ENCODE assay signal across 22 cellular contexts in genomic region chr16:1344499-1344898, GRCh38.
"Had no signal": no experiment of that assay in that cellular context is flagged by ENCODE, and none has a peak within 500 bp of the region (broad histone marks: within the 10 kb centered on the region; RNA-seq: fewer than 3 reads in every experiment).

No MANE protein-coding gene starts in this region.

- DNase-seq: activated CD4-positive, alpha-beta memory T cell treated with anti-CD3 and anti-CD28 coated beads for 36 hours; activated CD4-positive, alpha-beta T cell treated with anti-CD3 and anti-CD28 coated beads, Interleukin-2, amount 10 ng/mL, durations not matched to agents 7 days and 5 days; activated CD4-positive, CD25-positive, alpha-beta regulatory T cell; activated CD8-positive, alpha-beta memory T cell treated with anti-CD3 and anti-CD28 coated beads for 24 hours; activated effector memory CD4-positive, alpha-beta T cell treated with anti-CD3 and anti-CD28 coated beads, Interleukin-2, amount 50 U/mL, for 16 hours; activated naive CD4-positive, alpha-beta T cell treated with Interleukin-2 at 50 U/mL for 16 hours; activated naive CD8-positive, alpha-beta T cell treated with anti-CD3 and anti-CD28 coated beads for 36 hours; activated T-cell treated with anti-CD3 and anti-CD28 coated beads, Interleukin-2, amount 50 U/mL, for 4 hours; brain microvascular endothelial cell; cerebellar nuclear complex; MG63; MV-4-11; NCI-H1105; NCI-H1436 treated with DMSO at 0.1 percent for 48 hours; NCI-H187; NCI-H2081; NCI-H446; NCI-H524; PC-9; SHP77 treated with DMSO at 0.1 percent for 48 hours; T1000 had no signal

- H3K36me3 Mint-ChIP-seq: activated CD4-positive, alpha-beta memory T cell treated with anti-CD3 and anti-CD28 coated beads for 36 hours; activated naive CD8-positive, alpha-beta T cell treated with anti-CD3 and anti-CD28 coated beads for 36 hours had no signal

- ATAC-seq: activated T-cell treated with anti-CD3 and anti-CD28 coated beads, Interleukin-2, amount 50 U/mL, for 4 hours had no signal

- H3K4me3 Mint-ChIP-seq: activated CD4-positive, alpha-beta memory T cell treated with anti-CD3 and anti-CD28 coated beads for 36 hours; activated CD4-positive, alpha-beta T cell treated with anti-CD3 and anti-CD28 coated beads, Interleukin-2, amount 10 ng/mL, durations not matched to agents 7 days and 5 days; activated naive CD8-positive, alpha-beta T cell treated with anti-CD3 and anti-CD28 coated beads for 36 hours; activated T-cell treated with anti-CD3 and anti-CD28 coated beads, Interleukin-2, amount 50 U/mL, for 4 hours; T-helper 1 cell treated with Interleukin-12 subunit alpha and Interleukin-12 subunit beta and Interleukin-4 antibody, amounts not matched to agents 30 μg/mL and 1 μg/mL, for 36 hours had no signal

- H3K27ac Mint-ChIP-seq: activated CD4-positive, alpha-beta memory T cell treated with anti-CD3 and anti-CD28 coated beads for 36 hours; activated naive CD8-positive, alpha-beta T cell treated with anti-CD3 and anti-CD28 coated beads for 36 hours; T-helper 1 cell treated with Interleukin-12 subunit alpha and Interleukin-12 subunit beta and Interleukin-4 antibody, amounts not matched to agents 30 μg/mL and 1 μg/mL, for 36 hours had no signal

- H3K9me3 Mint-ChIP-seq: activated CD4-positive, alpha-beta memory T cell treated with anti-CD3 and anti-CD28 coated beads for 36 hours; activated CD4-positive, alpha-beta T cell treated with anti-CD3 and anti-CD28 coated beads, Interleukin-2, amount 10 ng/mL, durations not matched to agents 7 days and 5 days; activated naive CD8-positive, alpha-beta T cell treated with anti-CD3 and anti-CD28 coated beads for 36 hours; activated T-cell treated with anti-CD3 and anti-CD28 coated beads, Interleukin-2, amount 50 U/mL, for 4 hours; T-helper 1 cell treated with Interleukin-12 subunit alpha and Interleukin-12 subunit beta and Interleukin-4 antibody, amounts not matched to agents 30 μg/mL and 1 μg/mL, for 36 hours had no signal

- H3K27me3 Mint-ChIP-seq: activated CD4-positive, alpha-beta memory T cell treated with anti-CD3 and anti-CD28 coated beads for 36 hours; activated CD4-positive, alpha-beta T cell treated with anti-CD3 and anti-CD28 coated beads, Interleukin-2, amount 10 ng/mL, durations not matched to agents 7 days and 5 days; activated naive CD8-positive, alpha-beta T cell treated with anti-CD3 and anti-CD28 coated beads for 36 hours had no signal
